9 cellular contexts compared by ENCODE assay signal in genomic region chr15:33067456-33067855, GRCh38.
A peak's percentile ranks its signal among the peaks of the same experiment; 100 is the strongest.
DNase-seq lines count a peak whose midpoint lies in the region; ATAC-seq lines count a peak whose summit lies in the region.
"Had no signal": no experiment of that assay in that cellular context is flagged by ENCODE, and none has a peak within 500 bp of the region (broad histone marks: within the 10 kb centered on the region; RNA-seq: fewer than 3 reads in every experiment).

No MANE protein-coding gene starts in this region.

- peaks cover 0 to 98% (median 0%) of the 10 kb centered on the region in 11 experiments; a peak in 4 of 22 replicates for H4K20me1 ChIP-seq in BLaER1 treated with 17β-estradiol and CSF1 and Interleukin-3, amounts not matched to agents 10 nM and 100 nM

- 0 out of 22 replicates have a peak, but pooled peaks cover 0 to 3% (median 0%) of the 10 kb centered on the region in 11 experiments for H3K9me3 ChIP-seq in BLaER1 treated with 17β-estradiol and CSF1 and Interleukin-3, amounts not matched to agents 10 nM and 100 nM (replicated peaks in 1 of 11)
- H3K9me3 ChIP-seq in duodenal mucosa (ENCODE audit: control insufficient read depth in 1 of 2, low read length in 2 of 2) (no peaks in the 10 kb centered on the region), neuronal stem cell (replicated peaks in 1 of 2; ENCODE audit: control insufficient read depth in 2 of 2, insufficient read depth in 1 of 2, low read depth in 1 of 2, low read length in 2 of 2) (no peaks in the 10 kb centered on the region)

- H4K8ac ChIP-seq in neuronal stem cell (ENCODE audit: low read depth, low read length), result no peak overlapping the region

- no peaks in the 10 kb centered on the region for H3K36me3 Mint-ChIP-seq in activated CD8-positive, alpha-beta T cell treated with anti-CD3 and anti-CD28 coated beads, Interleukin-2, amount 10 ng/mL, durations not matched to agents 7 days and 5 days (ENCODE audit: low read depth)

- no peak overlapping the region for H3K27ac Mint-ChIP-seq in activated CD8-positive, alpha-beta T cell treated with anti-CD3 and anti-CD28 coated beads, Interleukin-2, amount 10 ng/mL, durations not matched to agents 7 days and 5 days

- peak overlapping the region in 9 of 11 experiments; percentile 25 to 84 (median 62); a peak in 16 of 22 replicates for H3K27ac ChIP-seq in BLaER1 treated with 17β-estradiol and CSF1 and Interleukin-3, amounts not matched to agents 10 nM and 100 nM
- H3K27ac ChIP-seq in duodenal mucosa (ENCODE audit: low read depth, low read length) (peak overlapping the region; percentile 60), neuronal stem cell (replicated peaks; ENCODE audit: low read length) (no peak overlapping the region)

- H3K14ac ChIP-seq in neuronal stem cell (ENCODE audit: low read length), result no peak overlapping the region

- H3K23ac ChIP-seq in neuronal stem cell (ENCODE audit: low read depth, low read length, poor library complexity), result no peak overlapping the region

- WGBS in neuronal stem cell (ENCODE audit: extremely low coverage in 2 of 2, insufficient read length in 2 of 2, insufficient replicate concordance in 1 of 2), 2 donors, result no CpG with 5 or more reads among the region's 9 CpGs

- peaks cover 7% of the 10 kb centered on the region for H3K27me3 Mint-ChIP-seq in activated CD8-positive, alpha-beta T cell treated with anti-CD3 and anti-CD28 coated beads, Interleukin-2, amount 10 ng/mL, durations not matched to agents 7 days and 5 days (ENCODE audit: low read depth)

- H3K4ac ChIP-seq in neuronal stem cell (ENCODE audit: low read length), result no peak overlapping the region

- H2BK120ac ChIP-seq in neuronal stem cell (ENCODE audit: low read depth, low read length), result no peak overlapping the region

- DNase-seq in LHCN-M2 (ENCODE audit: low read depth), result peak; percentile 81
- no peak for DNase-seq in neuronal stem cell (ENCODE audit: low spot score)
- DNase-seq in NCI-H2227 treated with DMSO at 0.1 percent for 48 hours (lab: John Stamatoyannopoulos, UW), result no peak
- DNase-seq in UCSD-AML1 (lab: John Stamatoyannopoulos, UW; ENCODE audit: unreplicated experiment), result no peak
- DNase-seq in activated CD8-positive, alpha-beta T cell treated with anti-CD3 and anti-CD28 coated beads, Interleukin-2, amount 10 ng/mL, durations not matched to agents 7 days and 5 days, result no peak
- DNase-seq in T-helper 1 cell, result no peak

- H3K4me2 ChIP-seq in BLaER1 treated with 17β-estradiol and CSF1 and Interleukin-3, amounts not matched to agents 10 nM and 100 nM, result peak overlapping the region; percentile 59 to 93 (median 73)
- no peak overlapping the region for H3K4me2 ChIP-seq in neuronal stem cell (ENCODE audit: insufficient read depth, low read length, poor library complexity, severe bottlenecking)

- H3K4me3 ChIP-seq in BLaER1 treated with 17β-estradiol and CSF1 and Interleukin-3, amounts not matched to agents 10 nM and 100 nM, result peak overlapping the region in 8 of 10 experiments; percentile 15 to 60 (median 40); a peak in 12 of 20 replicates
- peak overlapping the region; percentile 73 to 83 for H3K4me3 ChIP-seq in duodenal mucosa (ENCODE audit: low read depth in 1 of 2, low read length in 2 of 2)
- H3K4me3 ChIP-seq in neuronal stem cell (ENCODE audit: low read length in 2 of 2), result no peak overlapping the region

- no peaks in the 10 kb centered on the region for H3K79me1 ChIP-seq in neuronal stem cell (ENCODE audit: low read depth, low read length)

- no peak overlapping the region for H2BK15ac ChIP-seq in neuronal stem cell (ENCODE audit: low read length)

- H3K4me1 Mint-ChIP-seq in activated CD8-positive, alpha-beta T cell treated with anti-CD3 and anti-CD28 coated beads, Interleukin-2, amount 10 ng/mL, durations not matched to agents 7 days and 5 days (ENCODE audit: low read depth), result peaks cover 10% of the 10 kb centered on the region

- H3K36me3 ChIP-seq in BLaER1 treated with 17β-estradiol and CSF1 and Interleukin-3, amounts not matched to agents 10 nM and 100 nM, result peaks cover 0 to 64% (median 0%) of the 10 kb centered on the region in 11 experiments; a peak in 4 of 22 replicates
- no peaks in the 10 kb centered on the region for H3K36me3 ChIP-seq in duodenal mucosa (ENCODE audit: control insufficient read depth in 1 of 2, insufficient read depth in 2 of 2, low read length in 2 of 2)
- H3K36me3 ChIP-seq in neuronal stem cell (replicated peaks in 1 of 2; ENCODE audit: control insufficient read depth in 2 of 2, insufficient read depth in 2 of 2, low read length in 2 of 2), result no peaks in the 10 kb centered on the region

- no peak overlapping the region for H3K4me3 Mint-ChIP-seq in activated CD8-positive, alpha-beta T cell treated with anti-CD3 and anti-CD28 coated beads, Interleukin-2, amount 10 ng/mL, durations not matched to agents 7 days and 5 days

- H2BK5ac ChIP-seq in neuronal stem cell (ENCODE audit: low read length), result no peak overlapping the region

- no peak overlapping the region for H4K91ac ChIP-seq in neuronal stem cell (ENCODE audit: low read depth, low read length, poor library complexity)

- ATAC-seq in activated CD8-positive, alpha-beta T cell treated with anti-CD3 and anti-CD28 coated beads, Interleukin-2, amount 10 ng/mL, durations not matched to agents 7 days and 5 days, result no peak

- CTCF ChIA-PET in activated CD8-positive, alpha-beta T cell treated with anti-CD3 and anti-CD28 coated beads, Interleukin-2, amount 10 ng/mL, durations not matched to agents 7 days and 5 days (lab: Charles Lee), result interaction anchor here (1.2 kb wide), 1 partner anchor 19 kb away, joined by 3 read pairs; no protein-coding TSS in a partner anchor

- H3K9me3 Mint-ChIP-seq in activated CD8-positive, alpha-beta T cell treated with anti-CD3 and anti-CD28 coated beads, Interleukin-2, amount 10 ng/mL, durations not matched to agents 7 days and 5 days (ENCODE audit: insufficient read depth), result no peaks in the 10 kb centered on the region

- POLR2A ChIA-PET in activated CD8-positive, alpha-beta T cell treated with anti-CD3 and anti-CD28 coated beads, Interleukin-2, amount 10 ng/mL, durations not matched to agents 7 days and 5 days (lab: Charles Lee), result no interaction called here

- H3K27me3 ChIP-seq in BLaER1 treated with 17β-estradiol and CSF1 and Interleukin-3, amounts not matched to agents 10 nM and 100 nM, result no peaks in the 10 kb centered on the region; a peak in 1 of 22 replicates
- no peaks in the 10 kb centered on the region for H3K27me3 ChIP-seq in duodenal mucosa (ENCODE audit: control insufficient read depth in 1 of 2, insufficient read depth in 2 of 2, low read length in 2 of 2)
- no peaks in the 10 kb centered on the region for H3K27me3 ChIP-seq in neuronal stem cell (ENCODE audit: control insufficient read depth in 3 of 3, insufficient read depth in 3 of 3, low read depth in 1 of 3, low read length in 3 of 3)
- H3K27me3 ChIP-seq: dorsolateral prefrontal cortex had no signal

- H3K9ac ChIP-seq in BLaER1 treated with 17β-estradiol and CSF1 and Interleukin-3, amounts not matched to agents 10 nM and 100 nM, result peak overlapping the region in 8 of 11 experiments; percentile 20 to 74 (median 48); a peak in 11 of 22 replicates
- H3K9ac ChIP-seq in duodenal mucosa (ENCODE audit: low read depth in 1 of 2, low read length in 2 of 2) (peak overlapping the region; percentile 56 to 65), neuronal stem cell (ENCODE audit: low read depth, low read length, poor library complexity) (no peak overlapping the region)

- no peak overlapping the region for H2BK12ac ChIP-seq in neuronal stem cell (ENCODE audit: low read length)

- H2AK5ac ChIP-seq in neuronal stem cell (ENCODE audit: low read depth, low read length), result no peak overlapping the region

- no peak overlapping the region for H3K18ac ChIP-seq in neuronal stem cell (ENCODE audit: low read length)

- H2AFZ ChIP-seq in neuronal stem cell (ENCODE audit: low read length), result peak overlapping the region; percentile 82

- peaks cover 21 to 43% (median 23%) of the 10 kb centered on the region in 10 experiments for H3K4me1 ChIP-seq in BLaER1 treated with 17β-estradiol and CSF1 and Interleukin-3, amounts not matched to agents 10 nM and 100 nM
- H3K4me1 ChIP-seq in duodenal mucosa (ENCODE audit: control insufficient read depth in 1 of 2, insufficient read depth in 2 of 2, low read length in 2 of 2) (peaks cover 28 to 38% of the 10 kb centered on the region in 2 donors), neuronal stem cell (ENCODE audit: control insufficient read depth in 2 of 2, insufficient read depth in 1 of 2, low read depth in 1 of 2, low read length in 2 of 2) (peaks cover 19 to 21% of the 10 kb centered on the region in 2 donors)

Comparison
In these comparisons a context has a peak if more than half of its experiments do, and no peak if none do; other contexts are left out.
1. H3K4me3 ChIP-seq: peak in BLaER1 treated with 17β-estradiol and CSF1 and Interleukin-3, amounts not matched to agents 10 nM and 100 nM (8 of 10) and duodenal mucosa (2 of 2); none in neuronal stem cell (0 of 2).